1 cellular context compared by ENCODE assay signal in the genomic region with DNA sequence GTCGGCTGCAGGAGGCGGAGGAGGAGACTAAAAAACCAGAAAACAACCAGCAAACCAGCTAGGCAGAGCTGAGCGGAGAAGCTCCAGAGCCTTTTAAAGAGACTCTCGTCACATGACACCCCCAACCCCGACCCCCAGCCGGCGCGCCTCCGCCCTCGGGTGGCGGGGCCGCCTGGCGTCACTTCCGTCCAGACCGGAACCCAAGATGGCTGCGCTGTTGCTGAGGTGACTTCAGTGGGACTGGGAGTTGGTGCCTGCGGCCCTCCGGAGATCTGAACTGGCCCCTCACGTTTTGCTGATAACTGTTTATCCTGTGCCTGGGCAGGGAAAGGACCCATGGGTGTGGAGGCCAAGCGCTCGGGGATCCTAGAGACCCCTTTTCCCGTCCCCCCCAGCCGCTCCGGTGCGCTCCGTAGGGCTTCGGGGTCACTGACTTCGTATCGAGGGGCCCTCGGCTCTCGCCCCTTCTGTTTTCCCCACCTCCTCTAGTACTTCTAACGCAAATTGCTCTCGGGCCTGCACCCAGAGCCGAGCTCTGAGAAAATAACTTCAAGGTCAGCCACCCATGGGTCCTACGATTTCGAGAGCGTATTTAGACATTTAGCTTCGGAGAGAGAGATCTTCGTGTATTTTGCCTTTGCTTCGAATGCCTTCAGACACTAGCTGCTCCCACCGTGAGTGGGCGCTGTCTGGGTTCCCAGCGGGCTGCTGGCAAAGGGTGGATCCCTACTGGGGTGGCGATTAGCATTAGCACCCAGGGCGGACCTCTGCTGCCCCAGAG.
TF ChIP-seq lines count a peak whose summit lies in the region.

TSS of gene SDHC (plus strand) at position 181 of the 781 bp plus-strand sequence. CDS start at position 206, 25 bp downstream.

TF ChIP-seq in HepG2, 621 proteins besides CTCF, POLR2A, EP300 and RAD21 (continued from another document and continues in another):
- peak; percentile 43; the same call in 1 of the 2 replicates for TF ChIP-seq SIX4 (CRISPR knock-in tag; IDR thresholded peaks at IDR 0.05)
- TF ChIP-seq HIVEP1 (CRISPR knock-in tag; IDR thresholded peaks at IDR 0.05), result no peak
- TF ChIP-seq ARID3A (IDR thresholded peaks at IDR 0.05; ENCODE audit: low read depth, low read length), result no peak
- no peak for TF ChIP-seq ZNF335 (CRISPR knock-in tag; IDR thresholded peaks at IDR 0.05)
- TF ChIP-seq SALL2 (CRISPR knock-in tag; IDR thresholded peaks at IDR 0.05), result no peak
- peak; percentile 6 for TF ChIP-seq HDAC2 (CRISPR knock-in tag; IDR thresholded peaks at IDR 0.05)
- no peak for TF ChIP-seq ZNF496 (CRISPR knock-in tag; IDR thresholded peaks at IDR 0.05; ENCODE audit: insufficient replicate concordance)
- no peak for TF ChIP-seq SAFB2 (CRISPR knock-in tag; IDR thresholded peaks at IDR 0.05; ENCODE audit: borderline replicate concordance, low read depth)
- TF ChIP-seq REL (CRISPR knock-in tag; conservative IDR thresholded peaks at IDR 0.05), result no peak
- TF ChIP-seq, protein P1, sequence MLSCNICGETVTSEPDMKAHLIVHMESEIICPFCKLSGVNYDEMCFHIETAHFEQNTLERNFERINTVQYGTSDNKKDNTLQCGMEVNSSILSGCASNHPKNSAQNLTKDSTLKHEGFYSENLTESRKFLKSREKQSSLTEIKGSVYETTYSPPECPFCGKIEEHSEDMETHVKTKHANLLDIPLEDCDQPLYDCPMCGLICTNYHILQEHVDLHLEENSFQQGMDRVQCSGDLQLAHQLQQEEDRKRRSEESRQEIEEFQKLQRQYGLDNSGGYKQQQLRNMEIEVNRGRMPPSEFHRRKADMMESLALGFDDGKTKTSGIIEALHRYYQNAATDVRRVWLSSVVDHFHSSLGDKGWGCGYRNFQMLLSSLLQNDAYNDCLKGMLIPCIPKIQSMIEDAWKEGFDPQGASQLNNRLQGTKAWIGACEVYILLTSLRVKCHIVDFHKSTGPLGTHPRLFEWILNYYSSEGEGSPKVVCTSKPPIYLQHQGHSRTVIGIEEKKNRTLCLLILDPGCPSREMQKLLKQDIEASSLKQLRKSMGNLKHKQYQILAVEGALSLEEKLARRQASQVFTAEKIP (CRISPR knock-in tag; IDR thresholded peaks at IDR 0.05; ENCODE audit: borderline replicate concordance), result no peak
- no peak for TF ChIP-seq KAT2B (IDR thresholded peaks at IDR 0.05; ENCODE audit: borderline replicate concordance, low read depth, low read length)
- no peak; the same call in 1 of the 2 replicates for TF ChIP-seq ZNF205 (CRISPR knock-in tag; IDR thresholded peaks at IDR 0.05)
- TF ChIP-seq ARID2 (CRISPR knock-in tag; IDR thresholded peaks at IDR 0.05; ENCODE audit: borderline replicate concordance), result no peak
- no peak for TF ChIP-seq KDM6A (CRISPR knock-in tag; IDR thresholded peaks at IDR 0.05; ENCODE audit: low read depth)
- TF ChIP-seq TAF15 (IDR thresholded peaks at IDR 0.05; ENCODE audit: low read depth, low read length, poor library complexity, severe bottlenecking), result no peak
- no peak; the same call in 1 of the 2 replicates for TF ChIP-seq SMC3 (IDR thresholded peaks at IDR 0.05; ENCODE audit: low read length)
- no peak for TF ChIP-seq ZNF615 (CRISPR knock-in tag; IDR thresholded peaks at IDR 0.05; ENCODE audit: borderline replicate concordance)
- TF ChIP-seq ZNF7 (CRISPR knock-in tag; IDR thresholded peaks at IDR 0.05), result no peak
- peak; percentile 39; the same call in 1 of the 2 replicates for TF ChIP-seq FOSL2 (CRISPR knock-in tag; IDR thresholded peaks at IDR 0.05)
- peak; percentile 60; the same call in 1 of the 2 replicates for TF ChIP-seq ZNF160 (CRISPR knock-in tag; IDR thresholded peaks at IDR 0.05)
- TF ChIP-seq MXD3 (CRISPR knock-in tag; IDR thresholded peaks at IDR 0.05), result peak; percentile 38; the same call in 1 of the 2 replicates
- peak; percentile 67; the same call in 1 of the 2 replicates for TF ChIP-seq ARNT2 (CRISPR knock-in tag; IDR thresholded peaks at IDR 0.05; ENCODE audit: low read depth)
- no peak for TF ChIP-seq ZNF460 (CRISPR knock-in tag; IDR thresholded peaks at IDR 0.05; ENCODE audit: borderline replicate concordance)
- peak; percentile 90 for TF ChIP-seq HOXA3 (CRISPR knock-in tag; IDR thresholded peaks at IDR 0.05)
- TF ChIP-seq ZNF34 (CRISPR knock-in tag; IDR thresholded peaks at IDR 0.05; ENCODE audit: borderline replicate concordance), result no peak
- TF ChIP-seq ZNF724P (CRISPR knock-in tag; IDR thresholded peaks at IDR 0.05; ENCODE audit: borderline replicate concordance), result 0 out of 2 replicates have a peak, but pooled peaks have one; percentile 30
- TF ChIP-seq ZNF136 (CRISPR knock-in tag; IDR thresholded peaks at IDR 0.05; ENCODE audit: low read depth), result no peak
- TF ChIP-seq, protein P2, sequence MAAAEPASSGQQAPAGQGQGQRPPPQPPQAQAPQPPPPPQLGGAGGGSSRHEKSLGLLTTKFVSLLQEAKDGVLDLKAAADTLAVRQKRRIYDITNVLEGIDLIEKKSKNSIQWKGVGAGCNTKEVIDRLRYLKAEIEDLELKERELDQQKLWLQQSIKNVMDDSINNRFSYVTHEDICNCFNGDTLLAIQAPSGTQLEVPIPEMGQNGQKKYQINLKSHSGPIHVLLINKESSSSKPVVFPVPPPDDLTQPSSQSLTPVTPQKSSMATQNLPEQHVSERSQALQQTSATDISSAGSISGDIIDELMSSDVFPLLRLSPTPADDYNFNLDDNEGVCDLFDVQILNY (CRISPR knock-in tag; conservative IDR thresholded peaks at IDR 0.05), result no peak
- TF ChIP-seq, protein P3, sequence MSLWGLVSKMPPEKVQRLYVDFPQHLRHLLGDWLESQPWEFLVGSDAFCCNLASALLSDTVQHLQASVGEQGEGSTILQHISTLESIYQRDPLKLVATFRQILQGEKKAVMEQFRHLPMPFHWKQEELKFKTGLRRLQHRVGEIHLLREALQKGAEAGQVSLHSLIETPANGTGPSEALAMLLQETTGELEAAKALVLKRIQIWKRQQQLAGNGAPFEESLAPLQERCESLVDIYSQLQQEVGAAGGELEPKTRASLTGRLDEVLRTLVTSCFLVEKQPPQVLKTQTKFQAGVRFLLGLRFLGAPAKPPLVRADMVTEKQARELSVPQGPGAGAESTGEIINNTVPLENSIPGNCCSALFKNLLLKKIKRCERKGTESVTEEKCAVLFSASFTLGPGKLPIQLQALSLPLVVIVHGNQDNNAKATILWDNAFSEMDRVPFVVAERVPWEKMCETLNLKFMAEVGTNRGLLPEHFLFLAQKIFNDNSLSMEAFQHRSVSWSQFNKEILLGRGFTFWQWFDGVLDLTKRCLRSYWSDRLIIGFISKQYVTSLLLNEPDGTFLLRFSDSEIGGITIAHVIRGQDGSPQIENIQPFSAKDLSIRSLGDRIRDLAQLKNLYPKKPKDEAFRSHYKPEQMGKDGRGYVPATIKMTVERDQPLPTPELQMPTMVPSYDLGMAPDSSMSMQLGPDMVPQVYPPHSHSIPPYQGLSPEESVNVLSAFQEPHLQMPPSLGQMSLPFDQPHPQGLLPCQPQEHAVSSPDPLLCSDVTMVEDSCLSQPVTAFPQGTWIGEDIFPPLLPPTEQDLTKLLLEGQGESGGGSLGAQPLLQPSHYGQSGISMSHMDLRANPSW (CRISPR knock-in tag; IDR thresholded peaks at IDR 0.05; ENCODE audit: borderline replicate concordance), result peak; percentile 30; the same call in 1 of the 2 replicates
- no peak for TF ChIP-seq MTA1 (CRISPR knock-in tag; IDR thresholded peaks at IDR 0.05; ENCODE audit: borderline replicate concordance)
- TF ChIP-seq ZFP36 (IDR thresholded peaks at IDR 0.05; ENCODE audit: borderline replicate concordance, low read depth, low read length, partially characterized antibody), result no peak
- TF ChIP-seq PHF20 (CRISPR knock-in tag; IDR thresholded peaks at IDR 0.05), result peak; percentile 85
- TF ChIP-seq BRF2 (CRISPR knock-in tag; IDR thresholded peaks at IDR 0.05), result no peak
- peak; percentile 57; the same call in 1 of the 2 replicates for TF ChIP-seq IKZF5 (CRISPR knock-in tag; IDR thresholded peaks at IDR 0.05)
- TF ChIP-seq ARID5B (CRISPR knock-in tag; IDR thresholded peaks at IDR 0.05), result peak; percentile 47; the same call in 1 of the 2 replicates
- TF ChIP-seq, protein P4, sequence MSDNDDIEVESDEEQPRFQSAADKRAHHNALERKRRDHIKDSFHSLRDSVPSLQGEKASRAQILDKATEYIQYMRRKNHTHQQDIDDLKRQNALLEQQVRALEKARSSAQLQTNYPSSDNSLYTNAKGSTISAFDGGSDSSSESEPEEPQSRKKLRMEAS (IDR thresholded peaks at IDR 0.05), result 0 out of 2 replicates have a peak, but pooled peaks have one; percentile 11
- TF ChIP-seq ZNF224 (CRISPR knock-in tag; IDR thresholded peaks at IDR 0.05), result 0 out of 2 replicates have a peak, but pooled peaks have one; percentile 15
- no peak for TF ChIP-seq ZNF775 (CRISPR knock-in tag; IDR thresholded peaks at IDR 0.05; ENCODE audit: borderline replicate concordance)
- no peak for TF ChIP-seq GPN1 (CRISPR knock-in tag; IDR thresholded peaks at IDR 0.05; ENCODE audit: borderline replicate concordance)
- no peak for TF ChIP-seq ZNF343 (CRISPR knock-in tag; IDR thresholded peaks at IDR 0.05)
- no peak; the same call in 1 of the 2 replicates for TF ChIP-seq FOXJ3 (CRISPR knock-in tag; IDR thresholded peaks at IDR 0.05; ENCODE audit: borderline replicate concordance)
- TF ChIP-seq, protein P5, sequence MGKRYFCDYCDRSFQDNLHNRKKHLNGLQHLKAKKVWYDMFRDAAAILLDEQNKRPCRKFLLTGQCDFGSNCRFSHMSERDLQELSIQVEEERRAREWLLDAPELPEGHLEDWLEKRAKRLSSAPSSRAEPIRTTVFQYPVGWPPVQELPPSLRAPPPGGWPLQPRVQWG (CRISPR knock-in tag; IDR thresholded peaks at IDR 0.05; ENCODE audit: borderline replicate concordance, low read depth), result no peak
- TF ChIP-seq HMGXB4 (CRISPR knock-in tag; IDR thresholded peaks at IDR 0.05; ENCODE audit: borderline replicate concordance in 1 of 2, low read depth in 1 of 2), result peak; percentile 56 to 75
- no peak for TF ChIP-seq CC2D1A (CRISPR knock-in tag; IDR thresholded peaks at IDR 0.05)
